24 cellular contexts compared by ENCODE assay signal in the genomic region with DNA sequence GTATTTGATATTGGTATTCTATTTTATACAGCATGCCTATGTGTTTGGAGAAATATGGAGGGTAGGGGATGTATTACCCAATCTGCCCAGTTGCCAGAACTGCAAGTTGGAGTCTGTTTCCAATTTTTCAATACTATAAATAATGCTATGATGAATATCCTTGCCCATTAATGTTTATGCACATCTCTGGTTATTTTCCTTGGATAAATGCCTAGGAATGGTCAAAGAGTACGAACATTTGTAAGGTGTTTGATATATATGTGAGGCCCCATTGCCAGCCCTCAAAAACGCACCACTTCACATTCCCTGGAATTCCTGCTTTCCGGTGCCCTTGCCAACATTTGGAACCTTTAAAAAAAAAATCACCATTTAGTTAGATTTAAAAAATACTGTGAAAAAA. TPM values are rescaled to one million over a fixed set of nuclear protein-coding genes. Genes with fewer than 3 reads are reported as not detected.
"Had no signal": no experiment of that assay in that cellular context is flagged by ENCODE, and none has a peak within 500 bp of the region (broad histone marks: within the 10 kb centered on the region; RNA-seq: fewer than 3 reads in every experiment).

No MANE protein-coding gene starts in this region.

- H3K4me3 ChIP-seq: coronary artery, esophagus squamous epithelium, gastrocnemius medialis, heart right ventricle, left ventricle myocardium inferior, lower lobe of right lung, pancreas, stomach, thoracic aorta, transverse colon had no signal

- H3K27ac Mint-ChIP-seq: nephron, progenitor cell of endocrine pancreas had no signal

- H3K27ac ChIP-seq: coronary artery, esophagus squamous epithelium, gastrocnemius medialis, heart right ventricle, left ventricle myocardium inferior, lower lobe of right lung, pancreas, stomach, thoracic aorta, transverse colon had no signal

- H3K4me3 Mint-ChIP-seq: nephron had no signal

- H3K27me3 ChIP-seq: esophagus squamous epithelium, gastrocnemius medialis, pancreas, stomach, transverse colon had no signal

- H3K9me3 ChIP-seq: esophagus squamous epithelium, gastrocnemius medialis, heart right ventricle, left ventricle myocardium inferior, lower lobe of right lung, pancreas, stomach, thoracic aorta, transverse colon had no signal

- DNase-seq: effector memory CD4-positive, alpha-beta T cell; esophagus squamous epithelium; gastrocnemius medialis; heart right ventricle; left ventricle myocardium inferior; lower lobe of right lung; mesenchymal stem cell; midbrain; occipital lobe; pancreas; right cardiac atrium; small intestine; stimulated activated CD4-positive, alpha-beta T cell treated with anti-CD3 and anti-CD28 coated beads, Interleukin-12 subunit alpha, Interleukin-12 subunit beta, amount 100 ng/mL, for 4 hours; stimulated activated naive CD4-positive, alpha-beta T cell; stomach; substantia nigra; transverse colon had no signal

- H3K4me1 Mint-ChIP-seq: nephron had no signal

- H3K4me1 ChIP-seq: esophagus squamous epithelium, gastrocnemius medialis, heart right ventricle, left ventricle myocardium inferior, lower lobe of right lung, pancreas, stomach, transverse colon had no signal

- H3K36me3 ChIP-seq: esophagus squamous epithelium, gastrocnemius medialis, heart right ventricle, left ventricle myocardium inferior, lower lobe of right lung, pancreas, stomach, thoracic aorta, transverse colon had no signal

- ATAC-seq: gastrocnemius medialis, heart right ventricle, lower lobe of right lung, pancreas, right cardiac atrium had no signal

- H3K27me3 Mint-ChIP-seq: progenitor cell of endocrine pancreas had no signal

RNA-seq across cellular contexts. Expression of a gene that starts 34.3 kb away (rescaled TPM):
- total RNA-seq: chondrocyte, epithelial cell of proximal tubule, fibroblast of villous mesenchyme, gastrocnemius medialis, heart right ventricle, left ventricle myocardium inferior, thoracic aorta had no signal
- polyA plus RNA-seq: heart right ventricle, right cardiac atrium, small intestine had no signal
